ENCODE assay signal across 2 cellular contexts in genomic region chr16:16420515-16420914, GRCh38. TPM values are rescaled to one million over a fixed set of nuclear protein-coding genes. Genes with fewer than 3 reads are reported as not detected.
"Had no signal": no experiment of that assay in that cellular context is flagged by ENCODE, and none has a peak within 500 bp of the region (broad histone marks: within the 10 kb centered on the region; RNA-seq: fewer than 3 reads in every experiment).

No MANE protein-coding gene starts in this region.

RNA-seq across cellular contexts. Expression of gene NPIPA7, which starts 41.6 kb away (rescaled TPM):
- total RNA-seq: osteoblast, smooth muscle cell had no signal
